1 cellular context compared by ENCODE assay signal in the genomic region with DNA sequence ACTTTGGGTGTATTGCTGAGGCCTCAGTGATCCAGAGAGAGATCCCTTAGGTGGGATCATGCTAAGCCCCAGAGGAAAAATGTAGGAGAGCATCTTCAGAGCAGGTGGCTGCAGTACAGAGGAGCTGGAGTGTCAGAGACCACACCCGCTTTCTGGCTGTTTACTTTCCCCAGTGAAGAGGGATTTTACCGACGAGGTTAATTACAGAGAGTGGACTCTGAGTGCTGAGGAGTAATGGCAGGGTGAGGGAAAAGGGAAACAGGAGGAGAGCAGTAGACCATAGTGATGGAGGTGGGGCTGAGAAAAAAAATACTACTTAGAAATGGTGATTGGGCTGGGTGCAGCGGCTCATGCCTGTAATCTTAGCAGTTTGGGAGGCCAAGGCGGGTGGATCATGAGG.
TF ChIP-seq lines count a peak whose summit lies in the region.

No MANE protein-coding gene starts in this region.

TF ChIP-seq in GM23338, 12 proteins besides CTCF, POLR2A, EP300 and RAD21 (continued from another document):
- TF ChIP-seq, protein P1, sequence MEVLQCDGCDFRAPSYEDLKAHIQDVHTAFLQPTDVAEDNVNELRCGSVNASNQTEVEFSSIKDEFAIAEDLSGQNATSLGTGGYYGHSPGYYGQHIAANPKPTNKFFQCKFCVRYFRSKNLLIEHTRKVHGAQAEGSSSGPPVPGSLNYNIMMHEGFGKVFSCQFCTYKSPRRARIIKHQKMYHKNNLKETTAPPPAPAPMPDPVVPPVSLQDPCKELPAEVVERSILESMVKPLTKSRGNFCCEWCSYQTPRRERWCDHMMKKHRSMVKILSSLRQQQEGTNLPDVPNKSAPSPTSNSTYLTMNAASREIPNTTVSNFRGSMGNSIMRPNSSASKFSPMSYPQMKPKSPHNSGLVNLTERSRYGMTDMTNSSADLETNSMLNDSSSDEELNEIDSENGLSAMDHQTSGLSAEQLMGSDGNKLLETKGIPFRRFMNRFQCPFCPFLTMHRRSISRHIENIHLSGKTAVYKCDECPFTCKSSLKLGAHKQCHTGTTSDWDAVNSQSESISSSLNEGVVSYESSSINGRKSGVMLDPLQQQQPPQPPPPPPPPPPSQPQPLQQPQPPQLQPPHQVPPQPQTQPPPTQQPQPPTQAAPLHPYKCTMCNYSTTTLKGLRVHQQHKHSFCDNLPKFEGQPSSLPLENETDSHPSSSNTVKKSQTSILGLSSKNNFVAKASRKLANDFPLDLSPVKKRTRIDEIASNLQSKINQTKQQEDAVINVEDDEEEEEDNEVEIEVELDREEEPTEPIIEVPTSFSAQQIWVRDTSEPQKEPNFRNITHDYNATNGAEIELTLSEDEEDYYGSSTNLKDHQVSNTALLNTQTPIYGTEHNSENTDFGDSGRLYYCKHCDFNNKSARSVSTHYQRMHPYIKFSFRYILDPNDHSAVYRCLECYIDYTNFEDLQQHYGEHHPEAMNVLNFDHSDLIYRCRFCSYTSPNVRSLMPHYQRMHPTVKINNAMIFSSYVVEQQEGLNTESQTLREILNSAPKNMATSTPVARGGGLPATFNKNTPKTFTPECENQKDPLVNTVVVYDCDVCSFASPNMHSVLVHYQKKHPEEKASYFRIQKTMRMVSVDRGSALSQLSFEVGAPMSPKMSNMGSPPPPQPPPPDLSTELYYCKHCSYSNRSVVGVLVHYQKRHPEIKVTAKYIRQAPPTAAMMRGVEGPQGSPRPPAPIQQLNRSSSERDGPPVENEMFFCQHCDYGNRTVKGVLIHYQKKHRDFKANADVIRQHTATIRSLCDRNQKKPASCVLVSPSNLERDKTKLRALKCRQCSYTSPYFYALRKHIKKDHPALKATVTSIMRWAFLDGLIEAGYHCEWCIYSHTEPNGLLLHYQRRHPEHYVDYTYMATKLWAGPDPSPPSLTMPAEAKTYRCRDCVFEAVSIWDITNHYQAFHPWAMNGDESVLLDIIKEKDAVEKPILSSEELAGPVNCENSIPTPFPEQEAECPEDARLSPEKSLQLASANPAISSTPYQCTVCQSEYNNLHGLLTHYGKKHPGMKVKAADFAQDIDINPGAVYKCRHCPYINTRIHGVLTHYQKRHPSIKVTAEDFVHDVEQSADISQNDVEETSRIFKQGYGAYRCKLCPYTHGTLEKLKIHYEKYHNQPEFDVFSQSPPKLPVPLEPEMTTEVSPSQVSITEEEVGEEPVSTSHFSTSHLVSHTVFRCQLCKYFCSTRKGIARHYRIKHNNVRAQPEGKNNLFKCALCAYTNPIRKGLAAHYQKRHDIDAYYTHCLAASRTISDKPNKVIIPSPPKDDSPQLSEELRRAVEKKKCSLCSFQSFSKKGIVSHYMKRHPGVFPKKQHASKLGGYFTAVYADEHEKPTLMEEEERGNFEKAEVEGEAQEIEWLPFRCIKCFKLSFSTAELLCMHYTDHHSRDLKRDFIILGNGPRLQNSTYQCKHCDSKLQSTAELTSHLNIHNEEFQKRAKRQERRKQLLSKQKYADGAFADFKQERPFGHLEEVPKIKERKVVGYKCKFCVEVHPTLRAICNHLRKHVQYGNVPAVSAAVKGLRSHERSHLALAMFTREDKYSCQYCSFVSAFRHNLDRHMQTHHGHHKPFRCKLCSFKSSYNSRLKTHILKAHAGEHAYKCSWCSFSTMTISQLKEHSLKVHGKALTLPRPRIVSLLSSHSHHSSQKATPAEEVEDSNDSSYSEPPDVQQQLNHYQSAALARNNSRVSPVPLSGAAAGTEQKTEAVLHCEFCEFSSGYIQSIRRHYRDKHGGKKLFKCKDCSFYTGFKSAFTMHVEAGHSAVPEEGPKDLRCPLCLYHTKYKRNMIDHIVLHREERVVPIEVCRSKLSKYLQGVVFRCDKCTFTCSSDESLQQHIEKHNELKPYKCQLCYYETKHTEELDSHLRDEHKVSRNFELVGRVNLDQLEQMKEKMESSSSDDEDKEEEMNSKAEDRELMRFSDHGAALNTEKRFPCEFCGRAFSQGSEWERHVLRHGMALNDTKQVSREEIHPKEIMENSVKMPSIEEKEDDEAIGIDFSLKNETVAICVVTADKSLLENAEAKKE (CRISPR knock-in tag; IDR thresholded peaks at IDR 0.05), result no peak
- no peak for TF ChIP-seq ZNF331 (CRISPR knock-in tag; IDR thresholded peaks at IDR 0.05; ENCODE audit: low read depth)
- TF ChIP-seq, protein P2, sequence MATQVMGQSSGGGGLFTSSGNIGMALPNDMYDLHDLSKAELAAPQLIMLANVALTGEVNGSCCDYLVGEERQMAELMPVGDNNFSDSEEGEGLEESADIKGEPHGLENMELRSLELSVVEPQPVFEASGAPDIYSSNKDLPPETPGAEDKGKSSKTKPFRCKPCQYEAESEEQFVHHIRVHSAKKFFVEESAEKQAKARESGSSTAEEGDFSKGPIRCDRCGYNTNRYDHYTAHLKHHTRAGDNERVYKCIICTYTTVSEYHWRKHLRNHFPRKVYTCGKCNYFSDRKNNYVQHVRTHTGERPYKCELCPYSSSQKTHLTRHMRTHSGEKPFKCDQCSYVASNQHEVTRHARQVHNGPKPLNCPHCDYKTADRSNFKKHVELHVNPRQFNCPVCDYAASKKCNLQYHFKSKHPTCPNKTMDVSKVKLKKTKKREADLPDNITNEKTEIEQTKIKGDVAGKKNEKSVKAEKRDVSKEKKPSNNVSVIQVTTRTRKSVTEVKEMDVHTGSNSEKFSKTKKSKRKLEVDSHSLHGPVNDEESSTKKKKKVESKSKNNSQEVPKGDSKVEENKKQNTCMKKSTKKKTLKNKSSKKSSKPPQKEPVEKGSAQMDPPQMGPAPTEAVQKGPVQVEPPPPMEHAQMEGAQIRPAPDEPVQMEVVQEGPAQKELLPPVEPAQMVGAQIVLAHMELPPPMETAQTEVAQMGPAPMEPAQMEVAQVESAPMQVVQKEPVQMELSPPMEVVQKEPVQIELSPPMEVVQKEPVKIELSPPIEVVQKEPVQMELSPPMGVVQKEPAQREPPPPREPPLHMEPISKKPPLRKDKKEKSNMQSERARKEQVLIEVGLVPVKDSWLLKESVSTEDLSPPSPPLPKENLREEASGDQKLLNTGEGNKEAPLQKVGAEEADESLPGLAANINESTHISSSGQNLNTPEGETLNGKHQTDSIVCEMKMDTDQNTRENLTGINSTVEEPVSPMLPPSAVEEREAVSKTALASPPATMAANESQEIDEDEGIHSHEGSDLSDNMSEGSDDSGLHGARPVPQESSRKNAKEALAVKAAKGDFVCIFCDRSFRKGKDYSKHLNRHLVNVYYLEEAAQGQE (IDR thresholded peaks at IDR 0.05; ENCODE audit: unreplicated experiment), result no peak
- TF ChIP-seq EZH2 (IDR thresholded peaks at IDR 0.05; ENCODE audit: low read depth, unreplicated experiment), result no peak
